Comparison of ENCODE assay signal across 8 cellular contexts in genomic region chr12:42421844-42422779, GRCh38.
DNase-seq lines count a peak whose midpoint lies in the region; ATAC-seq and TF ChIP-seq lines count a peak whose summit lies in the region.

No MANE protein-coding gene starts in this region.

- H3K9me3 Mint-ChIP-seq in type B pancreatic cell: no peaks in the 10 kb centered on the region

- H3K27me3 Mint-ChIP-seq in type B pancreatic cell: no peaks in the 10 kb centered on the region

- H3K36me3 Mint-ChIP-seq in type B pancreatic cell: peaks cover 7% of the 10 kb centered on the region

- peaks cover 4% of the 10 kb centered on the region; the same call in 1 of the 2 replicates for H3K4me1 ChIP-seq in HEK293 (ENCODE audit: control insufficient read depth, insufficient read depth, low read length)
- H3K4me1 ChIP-seq in left lung: peaks cover 0 to 10% of the 10 kb centered on the region in 2 donors

- CTCF ChIA-PET in HEK293 (lab: Yijun Ruan, JAX): no interaction called here

- no peak overlapping the region for H3K4me3 Mint-ChIP-seq in type B pancreatic cell

- H3K27ac ChIP-seq in HEK293 (ENCODE audit: extremely low read depth, low read depth, low read length) (no peak overlapping the region), left lung (peak overlapping the region in 1 of 2 donors; percentile 6)

- no peaks in the 10 kb centered on the region for H3K27me3 ChIP-seq in left lung

- no peak for TF ChIP-seq POLR2A in GM18505 (IDR thresholded peaks at IDR 0.05; ENCODE audit: borderline replicate concordance, extremely low read depth, insufficient read depth, insufficient read length)

- H3K4me3 ChIP-seq in HEK293 (ENCODE audit: low read depth, low read length) (no peak overlapping the region), left lung (no peak overlapping the region)

- intact Hi-C loops in left lung (cut with DNase I): no loop called here

- peak; percentile 93 for ATAC-seq in GM18505 (IDR thresholded peaks at IDR 0.05; ENCODE audit: unreplicated experiment)
- ATAC-seq in left lung: peak; percentile 49

- POLR2A ChIA-PET in HEK293 (lab: Yijun Ruan, JAX): no interaction called here

- DNase-seq in NCI-H460 (ENCODE audit: extremely low read depth, low read depth) (peak; percentile 66), left lung (no peak), NCI-H510A treated with DMSO at 0.1 percent for 48 hours (lab: John Stamatoyannopoulos, UW) (no peak), D341Med (ENCODE audit: low spot score) (no peak), type B pancreatic cell (ENCODE audit: extremely low spot score, unreplicated experiment) (no peak)
- no peak for DNase-seq in effector CD4-positive, alpha-beta T cell

- H3K27ac Mint-ChIP-seq in type B pancreatic cell: no peak overlapping the region

- TF ChIP-seq CTCF in HEK293 (tag by site-specific recombination; IDR thresholded peaks at IDR 0.05) (no peak), left lung (IDR thresholded peaks at IDR 0.05) (no peak), type B pancreatic cell (conservative IDR thresholded peaks at IDR 0.05) (no peak)

- no peaks in the 10 kb centered on the region for H3K36me3 ChIP-seq in HEK293 (ENCODE audit: control insufficient read depth in 2 of 2, insufficient read depth in 1 of 2, low read length in 2 of 2)
- no peaks in the 10 kb centered on the region for H3K36me3 ChIP-seq in left lung

- no peaks in the 10 kb centered on the region for H3K9me3 ChIP-seq in HEK293 (ENCODE audit: control insufficient read depth, insufficient read depth, low read depth, low read length)
- H3K9me3 ChIP-seq in left lung: no peaks in the 10 kb centered on the region

- H3K4me1 Mint-ChIP-seq in type B pancreatic cell (ENCODE audit: unreplicated experiment): peaks cover 13% of the 10 kb centered on the region

TF ChIP-seq in HEK293, 187 proteins besides CTCF, POLR2A, EP300 and RAD21:
- TF ChIP-seq ZBTB17 (tag by site-specific recombination; IDR thresholded peaks at IDR 0.05) (0 out of 2 replicates have a peak, but pooled peaks have one; percentile 20), PRDM6 (tag by site-specific recombination; IDR thresholded peaks at IDR 0.05) (peak; percentile 74), ZNF544 (tag by site-specific recombination; IDR thresholded peaks at IDR 0.05) (no peak), ZNF335 (tag by site-specific recombination; conservative IDR thresholded peaks at IDR 0.05) (0 out of 2 replicates have a peak, but pooled peaks have one; percentile 14), HOXC10 (CRISPR knock-in tag; IDR thresholded peaks at IDR 0.05) (no peak), PRDM1 (tag by site-specific recombination; IDR thresholded peaks at IDR 0.05) (peak; percentile 60), ZNF707 (tag by site-specific recombination; IDR thresholded peaks at IDR 0.05) (no peak), ZNF692 (tag by site-specific recombination; IDR thresholded peaks at IDR 0.05) (peak; percentile 62)
- TF ChIP-seq, protein P1, sequence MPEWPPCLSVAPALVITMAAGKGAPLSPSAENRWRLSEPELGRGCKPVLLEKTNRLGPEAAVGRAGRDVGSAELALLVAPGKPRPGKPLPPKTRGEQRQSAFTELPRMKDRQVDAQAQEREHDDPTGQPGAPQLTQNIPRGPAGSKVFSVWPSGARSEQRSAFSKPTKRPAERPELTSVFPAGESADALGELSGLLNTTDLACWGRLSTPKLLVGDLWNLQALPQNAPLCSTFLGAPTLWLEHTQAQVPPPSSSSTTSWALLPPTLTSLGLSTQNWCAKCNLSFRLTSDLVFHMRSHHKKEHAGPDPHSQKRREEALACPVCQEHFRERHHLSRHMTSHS (tag by site-specific recombination; IDR thresholded peaks at IDR 0.05): no peak
